ENCODE assay signal across 8 cellular contexts in genomic region chr3:120182613-120183524, GRCh38.
A peak's percentile ranks its signal among the peaks of the same experiment; 100 is the strongest.
DNase-seq lines count a peak whose midpoint lies in the region; ATAC-seq, FAIRE-seq and TF ChIP-seq lines count a peak whose summit lies in the region.

No MANE protein-coding gene starts in this region.

- H3K9me3 Mint-ChIP-seq in astrocyte (ENCODE audit: unreplicated experiment), result no peaks in the 10 kb centered on the region

- H3K4me2 ChIP-seq in astrocyte (ENCODE audit: low read length) (no peak overlapping the region), keratinocyte (ENCODE audit: control insufficient read depth, extremely low read depth, insufficient read depth, low read depth, low read length) (peak overlapping the region; percentile 1)

- FAIRE-seq in astrocyte (lab: Jason Lieb, UNC), result no peak
- FAIRE-seq in keratinocyte (lab: Jason Lieb, UNC), result peak; percentile 32

- no peak for TF ChIP-seq EP300 in ovary (IDR thresholded peaks at IDR 0.05)

- no peaks in the 10 kb centered on the region for H3K79me2 ChIP-seq in astrocyte (ENCODE audit: insufficient read depth, low read length)
- H3K79me2 ChIP-seq in keratinocyte (ENCODE audit: control insufficient read depth, insufficient read depth, low read length), result no peaks in the 10 kb centered on the region

- H3K4me1 Mint-ChIP-seq in astrocyte (ENCODE audit: low read depth, unreplicated experiment), result peaks cover 11% of the 10 kb centered on the region

- intact Hi-C loops in ovary (cut with DNase I) (no loop called here), aorta (cut with DNase I) (loop anchor here (5.0 to 10.0 kb wide), 2 partner anchors 286 to 288 kb away; no protein-coding TSS in a partner anchor)

- H3K27ac ChIP-seq in astrocyte (ENCODE audit: low read depth, low read length), result no peak overlapping the region
- no peak overlapping the region for H3K27ac ChIP-seq in keratinocyte (ENCODE audit: control insufficient read depth, insufficient read depth, low read length)
- H3K27ac ChIP-seq in ovary, result no peak overlapping the region
- no peak overlapping the region for H3K27ac ChIP-seq in aorta (ENCODE audit: low read depth in 1 of 2, low read length in 2 of 2)

- 83 to 92% (median 84%) methylated on average over 7 of the region's 7 CpGs for WGBS in ovary, 3 donors
- WGBS in aorta, 2 donors, result 87 to 88% methylated on average over 7 of the region's 7 CpGs

- no peak overlapping the region for H3K4me3 Mint-ChIP-seq in astrocyte (ENCODE audit: unreplicated experiment)

- no peaks in the 10 kb centered on the region for H3K36me3 Mint-ChIP-seq in astrocyte (ENCODE audit: low read depth, unreplicated experiment)

- H3K27ac Mint-ChIP-seq in astrocyte (ENCODE audit: unreplicated experiment), result peak overlapping the region; percentile 73

- H3K9me3 ChIP-seq in astrocyte (ENCODE audit: insufficient read depth, low read depth, low read length) (no peaks in the 10 kb centered on the region), keratinocyte (ENCODE audit: control insufficient read depth, low read depth, low read length) (no peaks in the 10 kb centered on the region), ovary (no peaks in the 10 kb centered on the region), aorta (ENCODE audit: control insufficient read depth, low read length) (no peaks in the 10 kb centered on the region)

- ATAC-seq in aorta (ENCODE audit: low FRiP score) (no peak), GM19452 (IDR thresholded peaks at IDR 0.05; ENCODE audit: unreplicated experiment) (no peak)

- H3K36me3 ChIP-seq in astrocyte (ENCODE audit: insufficient read depth, low read length) (no peaks in the 10 kb centered on the region), keratinocyte (ENCODE audit: control insufficient read depth in 2 of 2, extremely low read depth in 1 of 2, insufficient read depth in 2 of 2, low read length in 2 of 2) (no peaks in the 10 kb centered on the region), ovary (no peaks in the 10 kb centered on the region), aorta (ENCODE audit: control insufficient read depth in 1 of 2, insufficient read depth in 2 of 2, low read length in 1 of 2) (no peaks in the 10 kb centered on the region)

- H3K27me3 Mint-ChIP-seq in astrocyte (ENCODE audit: low read depth, unreplicated experiment), result peaks cover 4% of the 10 kb centered on the region

- TF ChIP-seq POLR2A in ovary (IDR thresholded peaks at IDR 0.05), result no peak

- DNase-seq in AML-193 (lab: John Stamatoyannopoulos, UW), result peak; percentile 27 to 69
- DNase-seq in HCEC 1CT, result peak; percentile 53
- DNase-seq in astrocyte (ENCODE audit: low read depth), result no peak
- DNase-seq in keratinocyte (ENCODE audit: low read depth, low spot score), result no peak
- no peak for DNase-seq in ovary
- no peak for DNase-seq in COLO668 (lab: John Stamatoyannopoulos, UW; ENCODE audit: unreplicated experiment)
- DNase-seq in aorta, result no peak

- dilution Hi-C loops in keratinocyte (cut with MboI; ENCODE audit: extremely low pct_ligation_motif_present, low sequenced_read_pairs), result no loop called here

- H3K4me3 ChIP-seq in astrocyte (ENCODE audit: insufficient read depth, low read depth, low read length) (no peak overlapping the region), keratinocyte (ENCODE audit: control insufficient read depth in 2 of 3, extremely low read depth in 1 of 3, insufficient read depth in 2 of 3, low read depth in 1 of 3, low read length in 3 of 3) (no peak overlapping the region), ovary (no peak overlapping the region), aorta (ENCODE audit: low read length in 2 of 2) (no peak overlapping the region)

- H3K9ac ChIP-seq in astrocyte (ENCODE audit: low read length) (no peak overlapping the region), keratinocyte (ENCODE audit: control insufficient read depth, extremely low read depth, insufficient read depth, low read length) (no peak overlapping the region)

- H3K4me1 ChIP-seq in astrocyte (ENCODE audit: insufficient read depth, low read length) (peaks cover under 1% of the 10 kb centered on the region), keratinocyte (ENCODE audit: control insufficient read depth, extremely low read depth, insufficient read depth, low read length) (peaks cover 30% of the 10 kb centered on the region), ovary (ENCODE audit: insufficient read depth) (no peaks in the 10 kb centered on the region), aorta (ENCODE audit: control insufficient read depth in 1 of 2, insufficient read depth in 2 of 2, low read length in 2 of 2) (no peaks in the 10 kb centered on the region)

- TF ChIP-seq CTCF in astrocyte (IDR thresholded peaks at IDR 0.05; ENCODE audit: insufficient read depth, low read depth, low read length), result peak; percentile 11
- TF ChIP-seq CTCF in keratinocyte (optimal IDR thresholded peaks at IDR 0.05 in 1 of 3, IDR thresholded peaks at IDR 0.05 in 1 of 3, conservative IDR thresholded peaks at IDR 0.05 in 1 of 3; ENCODE audit: extremely low read depth in 1 of 3, insufficient read depth in 2 of 3, low read length in 3 of 3), result peak in 2 of 3 experiments; percentile 46 to 52
- no peak for TF ChIP-seq CTCF in ovary (IDR thresholded peaks at IDR 0.05)

- H3K9me1 ChIP-seq in keratinocyte (ENCODE audit: control insufficient read depth, extremely low read depth, insufficient read depth, low read length), result no peaks in the 10 kb centered on the region

- no peaks in the 10 kb centered on the region for H4K20me1 ChIP-seq in astrocyte (ENCODE audit: insufficient read depth, low read length)
- no peaks in the 10 kb centered on the region for H4K20me1 ChIP-seq in keratinocyte (ENCODE audit: control insufficient read depth, extremely low read depth, insufficient read depth, low read length)

- H2AFZ ChIP-seq in astrocyte (ENCODE audit: low read depth, low read length) (no peak overlapping the region), keratinocyte (ENCODE audit: control insufficient read depth, low read length) (no peak overlapping the region)

- no peaks in the 10 kb centered on the region for H3K27me3 ChIP-seq in astrocyte (ENCODE audit: insufficient read depth, low read length)
- H3K27me3 ChIP-seq in keratinocyte (ENCODE audit: control insufficient read depth, extremely low read depth, insufficient read depth, low read length), result no peaks in the 10 kb centered on the region
- H3K27me3 ChIP-seq in ovary, result no peaks in the 10 kb centered on the region
- H3K27me3 ChIP-seq in aorta (ENCODE audit: control insufficient read depth in 1 of 2, insufficient read depth in 2 of 2, low read length in 1 of 2), result no peaks in the 10 kb centered on the region

Comparison
In these comparisons a context has a peak if more than half of its experiments do, and no peak if none do; other contexts are left out.
1. DNase-seq: peak in AML-193 (2 of 2) and HCEC 1CT (single experiment); none in astrocyte (single experiment), keratinocyte (single experiment), ovary (0 of 5), COLO668 (single experiment) and aorta (0 of 2).
2. CTCF ChIP-seq: peak in astrocyte (single experiment) and keratinocyte (2 of 3); none in ovary (0 of 3).
3. intact Hi-C loops: an anchor here in aorta (5.0 to 10.0 kb wide); none called in ovary.